Comparison of ENCODE assay signal across 1 cellular context in the genomic region with DNA sequence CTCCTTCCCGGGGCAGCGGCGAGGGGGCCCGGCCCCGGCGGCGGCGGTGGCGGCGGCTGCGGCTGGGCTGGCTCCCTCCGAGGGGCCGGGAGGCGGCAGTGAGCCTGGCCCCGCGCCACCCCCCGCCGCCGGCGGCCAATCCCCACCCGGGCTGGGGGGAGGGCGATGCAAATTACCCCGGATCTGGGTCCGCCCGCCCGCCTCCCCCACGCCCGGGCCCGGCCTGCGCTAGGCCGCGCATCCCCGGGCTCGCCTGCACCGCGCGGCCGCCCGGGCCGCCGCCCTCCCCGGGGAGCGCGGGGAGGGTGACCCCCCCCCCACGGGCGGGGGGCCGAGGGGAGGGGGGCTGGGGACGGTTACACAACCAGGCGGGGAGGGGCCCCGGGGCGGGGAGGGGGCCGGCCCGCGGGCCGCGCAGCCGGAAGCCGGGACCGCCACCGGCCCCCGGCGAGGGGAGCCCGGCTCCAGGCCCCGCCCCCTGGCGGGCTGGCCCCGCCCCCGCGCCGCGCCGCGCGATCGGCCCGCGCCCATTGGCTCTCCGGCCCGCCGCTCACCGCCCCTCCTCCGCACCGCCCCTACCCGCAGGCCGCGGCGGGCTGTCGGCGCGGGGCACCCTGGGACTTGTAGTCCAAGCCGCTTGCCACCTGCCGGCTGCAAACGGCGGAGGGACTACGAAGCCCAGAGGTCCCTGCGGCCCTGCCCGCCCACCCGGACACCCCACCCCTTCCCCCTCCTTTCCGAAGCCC.
A peak's percentile ranks its signal among the peaks of the same experiment; 100 is the strongest.
TF ChIP-seq lines count a peak whose summit lies in the region.

No MANE protein-coding gene starts in this region.

TF ChIP-seq in HepG2, 621 proteins besides CTCF, POLR2A, EP300 and RAD21 (continued from another document):
- TF ChIP-seq, protein P1, sequence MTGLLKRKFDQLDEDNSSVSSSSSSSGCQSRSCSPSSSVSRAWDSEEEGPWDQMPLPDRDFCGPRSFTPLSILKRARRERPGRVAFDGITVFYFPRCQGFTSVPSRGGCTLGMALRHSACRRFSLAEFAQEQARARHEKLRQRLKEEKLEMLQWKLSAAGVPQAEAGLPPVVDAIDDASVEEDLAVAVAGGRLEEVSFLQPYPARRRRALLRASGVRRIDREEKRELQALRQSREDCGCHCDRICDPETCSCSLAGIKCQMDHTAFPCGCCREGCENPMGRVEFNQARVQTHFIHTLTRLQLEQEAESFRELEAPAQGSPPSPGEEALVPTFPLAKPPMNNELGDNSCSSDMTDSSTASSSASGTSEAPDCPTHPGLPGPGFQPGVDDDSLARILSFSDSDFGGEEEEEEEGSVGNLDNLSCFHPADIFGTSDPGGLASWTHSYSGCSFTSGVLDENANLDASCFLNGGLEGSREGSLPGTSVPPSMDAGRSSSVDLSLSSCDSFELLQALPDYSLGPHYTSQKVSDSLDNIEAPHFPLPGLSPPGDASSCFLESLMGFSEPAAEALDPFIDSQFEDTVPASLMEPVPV (CRISPR knock-in tag; IDR thresholded peaks at IDR 0.05) = no peak
- TF ChIP-seq POLR2AphosphoS5 (IDR thresholded peaks at IDR 0.05; ENCODE audit: low read depth, low read length) = no peak
- peak; percentile 90 for TF ChIP-seq ZNF143 (CRISPR knock-in tag; IDR thresholded peaks at IDR 0.05)
- TF ChIP-seq KLF9 (CRISPR knock-in tag; IDR thresholded peaks at IDR 0.05; ENCODE audit: low read depth) = no peak
- no peak for TF ChIP-seq ZNF564 (CRISPR knock-in tag; IDR thresholded peaks at IDR 0.05)
- TF ChIP-seq MED1 (CRISPR knock-in tag; IDR thresholded peaks at IDR 0.05) = no peak
- TF ChIP-seq NFKB2 (CRISPR knock-in tag; IDR thresholded peaks at IDR 0.05; ENCODE audit: borderline replicate concordance) = 0 out of 2 replicates have a peak, but pooled peaks have one; percentile 32
- peak; percentile 18; the same call in 1 of the 2 replicates for TF ChIP-seq TAF1 (CRISPR knock-in tag; IDR thresholded peaks at IDR 0.05)
- TF ChIP-seq, protein P2, sequence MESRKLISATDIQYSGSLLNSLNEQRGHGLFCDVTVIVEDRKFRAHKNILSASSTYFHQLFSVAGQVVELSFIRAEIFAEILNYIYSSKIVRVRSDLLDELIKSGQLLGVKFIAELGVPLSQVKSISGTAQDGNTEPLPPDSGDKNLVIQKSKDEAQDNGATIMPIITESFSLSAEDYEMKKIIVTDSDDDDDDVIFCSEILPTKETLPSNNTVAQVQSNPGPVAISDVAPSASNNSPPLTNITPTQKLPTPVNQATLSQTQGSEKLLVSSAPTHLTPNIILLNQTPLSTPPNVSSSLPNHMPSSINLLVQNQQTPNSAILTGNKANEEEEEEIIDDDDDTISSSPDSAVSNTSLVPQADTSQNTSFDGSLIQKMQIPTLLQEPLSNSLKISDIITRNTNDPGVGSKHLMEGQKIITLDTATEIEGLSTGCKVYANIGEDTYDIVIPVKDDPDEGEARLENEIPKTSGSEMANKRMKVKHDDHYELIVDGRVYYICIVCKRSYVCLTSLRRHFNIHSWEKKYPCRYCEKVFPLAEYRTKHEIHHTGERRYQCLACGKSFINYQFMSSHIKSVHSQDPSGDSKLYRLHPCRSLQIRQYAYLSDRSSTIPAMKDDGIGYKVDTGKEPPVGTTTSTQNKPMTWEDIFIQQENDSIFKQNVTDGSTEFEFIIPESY (CRISPR knock-in tag; IDR thresholded peaks at IDR 0.05) = no peak
- TF ChIP-seq KDM4B (CRISPR knock-in tag; IDR thresholded peaks at IDR 0.05) = no peak
- 0 out of 2 replicates have a peak, but pooled peaks have one; percentile 22 for TF ChIP-seq KAT8 (CRISPR knock-in tag; IDR thresholded peaks at IDR 0.05)
- TF ChIP-seq NCOA1 (CRISPR knock-in tag; IDR thresholded peaks at IDR 0.05) = no peak
- peak; percentile 36; the same call in 1 of the 2 replicates for TF ChIP-seq HOXA3 (CRISPR knock-in tag; IDR thresholded peaks at IDR 0.05)
- TF ChIP-seq, protein P3, sequence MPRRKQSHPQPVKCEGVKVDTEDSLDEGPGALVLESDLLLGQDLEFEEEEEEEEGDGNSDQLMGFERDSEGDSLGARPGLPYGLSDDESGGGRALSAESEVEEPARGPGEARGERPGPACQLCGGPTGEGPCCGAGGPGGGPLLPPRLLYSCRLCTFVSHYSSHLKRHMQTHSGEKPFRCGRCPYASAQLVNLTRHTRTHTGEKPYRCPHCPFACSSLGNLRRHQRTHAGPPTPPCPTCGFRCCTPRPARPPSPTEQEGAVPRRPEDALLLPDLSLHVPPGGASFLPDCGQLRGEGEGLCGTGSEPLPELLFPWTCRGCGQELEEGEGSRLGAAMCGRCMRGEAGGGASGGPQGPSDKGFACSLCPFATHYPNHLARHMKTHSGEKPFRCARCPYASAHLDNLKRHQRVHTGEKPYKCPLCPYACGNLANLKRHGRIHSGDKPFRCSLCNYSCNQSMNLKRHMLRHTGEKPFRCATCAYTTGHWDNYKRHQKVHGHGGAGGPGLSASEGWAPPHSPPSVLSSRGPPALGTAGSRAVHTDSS (CRISPR knock-in tag; conservative IDR thresholded peaks at IDR 0.05) = 0 out of 2 replicates have a peak, but pooled peaks have one; percentile 51
- TF ChIP-seq NR0B2 (CRISPR knock-in tag; IDR thresholded peaks at IDR 0.05) = no peak
- peak; percentile 82; the same call in 1 of the 2 replicates for TF ChIP-seq KDM2A (CRISPR knock-in tag; IDR thresholded peaks at IDR 0.05; ENCODE audit: borderline replicate concordance, low read depth)
- TF ChIP-seq AHDC1 (CRISPR knock-in tag; IDR thresholded peaks at IDR 0.05; ENCODE audit: borderline replicate concordance) = no peak
- TF ChIP-seq CHD2 (IDR thresholded peaks at IDR 0.05; ENCODE audit: low read depth, low read length) = peak; percentile 19; the same call in 1 of the 2 replicates
- no peak for TF ChIP-seq FIP1L1 (IDR thresholded peaks at IDR 0.05; ENCODE audit: borderline replicate concordance, insufficient read depth, low read depth, low read length)
- no peak for TF ChIP-seq ATF3 (CRISPR knock-in tag; IDR thresholded peaks at IDR 0.05)
- TF ChIP-seq EEA1 (CRISPR knock-in tag; IDR thresholded peaks at IDR 0.05; ENCODE audit: borderline replicate concordance) = no peak
- no peak; the same call in none of the 2 replicates for TF ChIP-seq MAZ (IDR thresholded peaks at IDR 0.05; ENCODE audit: borderline replicate concordance, low read depth, low read length)
- peak; percentile 74 for TF ChIP-seq MAZ (CRISPR knock-in tag; IDR thresholded peaks at IDR 0.05; ENCODE audit: low read depth)
- TF ChIP-seq, protein P4, sequence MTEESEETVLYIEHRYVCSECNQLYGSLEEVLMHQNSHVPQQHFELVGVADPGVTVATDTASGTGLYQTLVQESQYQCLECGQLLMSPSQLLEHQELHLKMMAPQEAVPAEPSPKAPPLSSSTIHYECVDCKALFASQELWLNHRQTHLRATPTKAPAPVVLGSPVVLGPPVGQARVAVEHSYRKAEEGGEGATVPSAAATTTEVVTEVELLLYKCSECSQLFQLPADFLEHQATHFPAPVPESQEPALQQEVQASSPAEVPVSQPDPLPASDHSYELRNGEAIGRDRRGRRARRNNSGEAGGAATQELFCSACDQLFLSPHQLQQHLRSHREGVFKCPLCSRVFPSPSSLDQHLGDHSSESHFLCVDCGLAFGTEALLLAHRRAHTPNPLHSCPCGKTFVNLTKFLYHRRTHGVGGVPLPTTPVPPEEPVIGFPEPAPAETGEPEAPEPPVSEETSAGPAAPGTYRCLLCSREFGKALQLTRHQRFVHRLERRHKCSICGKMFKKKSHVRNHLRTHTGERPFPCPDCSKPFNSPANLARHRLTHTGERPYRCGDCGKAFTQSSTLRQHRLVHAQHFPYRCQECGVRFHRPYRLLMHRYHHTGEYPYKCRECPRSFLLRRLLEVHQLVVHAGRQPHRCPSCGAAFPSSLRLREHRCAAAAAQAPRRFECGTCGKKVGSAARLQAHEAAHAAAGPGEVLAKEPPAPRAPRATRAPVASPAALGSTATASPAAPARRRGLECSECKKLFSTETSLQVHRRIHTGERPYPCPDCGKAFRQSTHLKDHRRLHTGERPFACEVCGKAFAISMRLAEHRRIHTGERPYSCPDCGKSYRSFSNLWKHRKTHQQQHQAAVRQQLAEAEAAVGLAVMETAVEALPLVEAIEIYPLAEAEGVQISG (CRISPR knock-in tag; IDR thresholded peaks at IDR 0.05) = peak; percentile 66; the same call in 1 of the 2 replicates
- no peak for TF ChIP-seq ZNF282 (IDR thresholded peaks at IDR 0.05; ENCODE audit: partially characterized antibody)
- TF ChIP-seq ERF (CRISPR knock-in tag; IDR thresholded peaks at IDR 0.05) = 0 out of 2 replicates have a peak, but pooled peaks have one; percentile 24
- TF ChIP-seq FLYWCH1 (CRISPR knock-in tag; IDR thresholded peaks at IDR 0.05) = no peak
- no peak for TF ChIP-seq CBX2 (IDR thresholded peaks at IDR 0.05; ENCODE audit: low read depth, low read length)
- TF ChIP-seq CBX2 (CRISPR knock-in tag; IDR thresholded peaks at IDR 0.05; ENCODE audit: low read depth) = no peak
- peak; percentile 90 for TF ChIP-seq SP2 (CRISPR knock-in tag; IDR thresholded peaks at IDR 0.05)
- TF ChIP-seq, protein P5, sequence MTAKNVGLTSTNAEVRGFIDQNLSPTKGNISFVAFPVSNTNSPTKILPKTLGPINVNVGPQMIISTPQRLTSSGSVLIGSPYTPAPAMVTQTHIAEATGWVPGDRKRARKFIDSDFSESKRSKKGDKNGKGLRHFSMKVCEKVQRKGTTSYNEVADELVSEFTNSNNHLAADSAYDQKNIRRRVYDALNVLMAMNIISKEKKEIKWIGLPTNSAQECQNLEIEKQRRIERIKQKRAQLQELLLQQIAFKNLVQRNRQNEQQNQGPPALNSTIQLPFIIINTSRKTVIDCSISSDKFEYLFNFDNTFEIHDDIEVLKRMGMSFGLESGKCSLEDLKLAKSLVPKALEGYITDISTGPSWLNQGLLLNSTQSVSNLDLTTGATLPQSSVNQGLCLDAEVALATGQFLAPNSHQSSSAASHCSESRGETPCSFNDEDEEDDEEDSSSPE (CRISPR knock-in tag; IDR thresholded peaks at IDR 0.05) = 0 out of 2 replicates have a peak, but pooled peaks have one; percentile 20
- no peak for TF ChIP-seq ZNF607 (CRISPR knock-in tag; IDR thresholded peaks at IDR 0.05; ENCODE audit: borderline replicate concordance)
- TF ChIP-seq ATF4 (CRISPR knock-in tag; IDR thresholded peaks at IDR 0.05) = no peak
- peak; percentile 41; the same call in 1 of the 2 replicates for TF ChIP-seq TFDP1 (CRISPR knock-in tag; IDR thresholded peaks at IDR 0.05; ENCODE audit: borderline replicate concordance)
